In genomic region chr9:129151469-129151868, GRCh38 we compare ENCODE assay signal across 30 cellular contexts. TPM values are rescaled to one million over a fixed set of nuclear protein-coding genes. Genes with fewer than 3 reads are reported as not detected.
DNase-seq lines count a peak whose midpoint lies in the region; ATAC-seq, FAIRE-seq and TF ChIP-seq lines count a peak whose summit lies in the region.
"Had no signal": no experiment of that assay in that cellular context is flagged by ENCODE, and none has a peak within 500 bp of the region (broad histone marks: within the 10 kb centered on the region; RNA-seq: fewer than 3 reads in every experiment).

No MANE protein-coding gene starts in this region.

- TF ChIP-seq CTCF in cardiac muscle cell (IDR thresholded peaks at IDR 0.05; ENCODE audit: low read depth, low read length): no peak
- no peak for TF ChIP-seq CTCF in astrocyte (IDR thresholded peaks at IDR 0.05; ENCODE audit: insufficient read depth, low read depth, low read length)
- TF ChIP-seq CTCF in nephron progenitor cell (IDR thresholded peaks at IDR 0.05): no peak
- no peak for TF ChIP-seq CTCF in lower leg skin (IDR thresholded peaks at IDR 0.05)
- TF ChIP-seq CTCF in brain microvascular endothelial cell (IDR thresholded peaks at IDR 0.05; ENCODE audit: low read depth, low read length, missing control alignments): no peak

- H4K20me1 ChIP-seq in astrocyte (ENCODE audit: insufficient read depth, low read length): no peaks in the 10 kb centered on the region

- 91 to 93% methylated on average over 15 of the region's 15 CpGs for WGBS in lower leg skin, 2 donors

- H3K27ac ChIP-seq in cardiac muscle cell: peak overlapping the region; percentile 54
- no peak overlapping the region for H3K27ac ChIP-seq in astrocyte (ENCODE audit: low read depth, low read length)
- H3K27ac ChIP-seq in brain microvascular endothelial cell: no peak overlapping the region
- H3K27ac ChIP-seq: A549, KMS-11, SJCRH30 had no signal

- TF ChIP-seq POLR2A in lower leg skin (IDR thresholded peaks at IDR 0.05): no peak

- H3K27me3 Mint-ChIP-seq in astrocyte (ENCODE audit: low read depth, unreplicated experiment) (no peaks in the 10 kb centered on the region), nephron progenitor cell (ENCODE audit: low read depth, poor library complexity) (peaks cover 3% of the 10 kb centered on the region)
- H3K27me3 Mint-ChIP-seq: CD8-positive, alpha-beta memory T cell; IgD-negative memory B cell had no signal

- peaks cover 14% of the 10 kb centered on the region for H3K4me1 Mint-ChIP-seq in astrocyte (ENCODE audit: low read depth, unreplicated experiment)
- peaks cover 26% of the 10 kb centered on the region for H3K4me1 Mint-ChIP-seq in nephron progenitor cell
- H3K4me1 Mint-ChIP-seq: CD8-positive, alpha-beta memory T cell had no signal

- H3K36me3 Mint-ChIP-seq in astrocyte (ENCODE audit: low read depth, unreplicated experiment) (peaks cover 16% of the 10 kb centered on the region), nephron progenitor cell (ENCODE audit: low read depth) (peaks cover 22% of the 10 kb centered on the region)

- H3K9me3 Mint-ChIP-seq in astrocyte (ENCODE audit: unreplicated experiment) (no peaks in the 10 kb centered on the region), nephron progenitor cell (no peaks in the 10 kb centered on the region)
- H3K9me3 Mint-ChIP-seq: CD8-positive, alpha-beta memory T cell; IgD-negative memory B cell had no signal

- H3K4me3 Mint-ChIP-seq in astrocyte (ENCODE audit: unreplicated experiment) (no peak overlapping the region), nephron progenitor cell (no peak overlapping the region)
- H3K4me3 Mint-ChIP-seq: CD8-positive, alpha-beta memory T cell had no signal

- in situ Hi-C loops in brain microvascular endothelial cell (cut with HindIII; ENCODE audit: low pct_ligation_motif_present, low sequenced_read_pairs): loop anchor here (25.0 kb wide), 1 partner anchor 186 kb away; no protein-coding TSS in a partner anchor

- H3K27ac Mint-ChIP-seq in astrocyte (ENCODE audit: unreplicated experiment) (peak overlapping the region; percentile 50), nephron progenitor cell (peak overlapping the region; percentile 81)
- H3K27ac Mint-ChIP-seq: IgD-negative memory B cell had no signal

- H3K36me3 ChIP-seq in cardiac muscle cell (peaks cover 6% of the 10 kb centered on the region), astrocyte (ENCODE audit: insufficient read depth, low read length) (peaks cover 6% of the 10 kb centered on the region), brain microvascular endothelial cell (replicated peaks) (peaks cover 15% of the 10 kb centered on the region)
- H3K36me3 ChIP-seq: SJCRH30 had no signal

- H3K4me1 ChIP-seq in cardiac muscle cell (ENCODE audit: low read depth) (peaks cover 8% of the 10 kb centered on the region), astrocyte (ENCODE audit: insufficient read depth, low read length) (peaks cover 6% of the 10 kb centered on the region)

- H3K4me2 ChIP-seq in astrocyte (ENCODE audit: low read length): no peak overlapping the region
- H3K4me2 ChIP-seq: A549; BLaER1 treated with 17β-estradiol and CSF1 and Interleukin-3, amounts not matched to agents 10 nM and 100 nM; KMS-11 had no signal

- no peaks in the 10 kb centered on the region for H3K27me3 ChIP-seq in cardiac muscle cell
- H3K27me3 ChIP-seq in astrocyte (ENCODE audit: insufficient read depth, low read length): no peaks in the 10 kb centered on the region
- no peaks in the 10 kb centered on the region for H3K27me3 ChIP-seq in brain microvascular endothelial cell (replicated peaks)
- H3K27me3 ChIP-seq: BLaER1 treated with 17β-estradiol and CSF1 and Interleukin-3, amounts not matched to agents 10 nM and 100 nM; SJCRH30 had no signal

- no peak overlapping the region for H2AFZ ChIP-seq in astrocyte (ENCODE audit: low read depth, low read length)

- no peak for FAIRE-seq in astrocyte (lab: Jason Lieb, UNC)
- FAIRE-seq: A549, GM12891, H1, RCC 7860 had no signal

- no peak for DNase-seq in cardiac muscle cell (ENCODE audit: low read depth in 1 of 2, low spot score in 1 of 2)
- DNase-seq in left cardiac atrium: no peak
- no peak for DNase-seq in astrocyte (ENCODE audit: low read depth)
- no peak for DNase-seq in nephron progenitor cell
- no peak for DNase-seq in OCI-M2 (lab: John Stamatoyannopoulos, UW; ENCODE audit: unreplicated experiment)
- no peak for DNase-seq in lower leg skin (ENCODE audit: low spot score in 2 of 2)
- no peak for DNase-seq in brain microvascular endothelial cell
- DNase-seq: AML-193; CD8-positive, alpha-beta memory T cell; DMS79 treated with DMSO at 0.1 percent for 48 hours; GF-D8; NCI-H1048; NCI-H1417 treated with DMSO at 0.1 percent for 48 hours; NCI-H187; NCI-H2081 treated with DMSO at 0.1 percent for 48 hours; NCI-H2171; NCI-H226; NCI-H510A; NCI-H69; OCI-M1; SJCRH30 had no signal

- intact Hi-C loops in left cardiac atrium (cut with DNase I): no loop called here
- intact Hi-C loops in lower leg skin (cut with DNase I; ENCODE audit: low total_unique reads): no loop called here

- H3K4me3 ChIP-seq in cardiac muscle cell: no peak overlapping the region
- no peak overlapping the region for H3K4me3 ChIP-seq in astrocyte (ENCODE audit: insufficient read depth, low read depth, low read length)
- H3K4me3 ChIP-seq in lower leg skin (ENCODE audit: low read depth, poor library complexity, severe bottlenecking): no peak overlapping the region
- H3K4me3 ChIP-seq in brain microvascular endothelial cell (ENCODE audit: low read depth, low read length): no peak overlapping the region
- H3K4me3 ChIP-seq: A549; BLaER1 treated with 17β-estradiol and CSF1 and Interleukin-3, amounts not matched to agents 10 nM and 100 nM; SJCRH30 had no signal

- H3K79me2 ChIP-seq in astrocyte (ENCODE audit: insufficient read depth, low read length): peaks cover 4% of the 10 kb centered on the region

- ATAC-seq in left cardiac atrium: no peak
- ATAC-seq: A549, HCT116, SK-N-SH treated with all-trans-retinoic acid at 6 μM for 48 hours had no signal

- H3K9ac ChIP-seq in astrocyte (ENCODE audit: low read length): no peak overlapping the region
- H3K9ac ChIP-seq: BLaER1 treated with 17β-estradiol and CSF1 and Interleukin-3, amounts not matched to agents 10 nM and 100 nM; KMS-11 had no signal

- H3K9me3 ChIP-seq in cardiac muscle cell (ENCODE audit: low read depth): no peaks in the 10 kb centered on the region
- no peaks in the 10 kb centered on the region for H3K9me3 ChIP-seq in astrocyte (ENCODE audit: insufficient read depth, low read depth, low read length)
- H3K9me3 ChIP-seq: A549; BLaER1 treated with 17β-estradiol and CSF1 and Interleukin-3, amounts not matched to agents 10 nM and 100 nM; SJCRH30 had no signal

RNA-seq across cellular contexts. Expression of gene IER5L, which starts 26.6 kb away (rescaled TPM):
- 51.7 and 77.4 TPM in 2 replicates for total RNA-seq in cardiac muscle cell
- polyA plus RNA-seq in cardiac muscle cell: 21.5 and 38.5 TPM in 2 replicates
- 10 to 100 TPM in 1 of 2 donors, 1 to 10 TPM in 1; 5.4 to 13.1 TPM for total RNA-seq in left cardiac atrium
- 47.0 and 55.0 TPM in 2 replicates for total RNA-seq in astrocyte
- total RNA-seq in lower leg skin: 10 to 100 TPM; 10.9 to 16.1 (median 12.6) TPM
- polyA plus RNA-seq: IgD-negative memory B cell had no signal

RNA-seq across cellular contexts. Expression of gene PTPA, which starts 40.3 kb away (rescaled TPM):
- total RNA-seq in cardiac muscle cell: 197 and 257 TPM in 2 replicates
- polyA plus RNA-seq in cardiac muscle cell: 144 and 156 TPM in 2 replicates
- 100 to 1,000 TPM; 113 to 131 TPM for total RNA-seq in left cardiac atrium
- total RNA-seq in astrocyte: 122 and 134 TPM in 2 replicates
- total RNA-seq in lower leg skin: 100 to 1,000 TPM in 1 of 4 donors, 10 to 100 TPM in 3; 62.9 to 104 (median 73.8) TPM

RNA-seq across cellular contexts. Expression of gene CRAT, which starts 40.9 kb away (rescaled TPM):
- total RNA-seq in cardiac muscle cell: 81.6 and 92.8 TPM in 2 replicates
- polyA plus RNA-seq in cardiac muscle cell: 80.6 and 85.2 TPM in 2 replicates
- 10 to 100 TPM; 58.4 to 61.1 TPM for total RNA-seq in left cardiac atrium
- total RNA-seq in astrocyte: 21.2 and 25.3 TPM in 2 replicates
- 10 to 100 TPM; 13.7 to 78.2 (median 31.3) TPM for total RNA-seq in lower leg skin
